21 cellular contexts compared by ENCODE assay signal in the genomic region with DNA sequence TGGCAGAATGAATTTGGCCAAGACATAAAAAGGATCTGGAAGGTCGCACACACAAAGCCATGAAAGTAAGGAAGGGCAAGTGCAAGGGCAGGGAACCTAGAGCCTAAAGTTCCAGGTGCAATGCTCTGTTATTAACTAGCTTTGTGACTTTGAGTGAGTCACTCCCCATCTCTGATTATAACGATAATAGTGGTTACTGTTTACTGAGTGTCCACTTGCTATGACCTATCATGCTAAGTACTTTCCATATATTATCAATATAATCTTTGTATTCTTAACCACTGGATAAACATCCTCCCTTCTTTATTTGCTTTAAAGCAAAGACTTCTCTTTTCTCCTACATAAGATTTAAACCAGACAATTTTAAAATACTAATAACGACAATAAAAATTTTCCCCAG.
"Had no signal": no experiment of that assay in that cellular context is flagged by ENCODE, and none has a peak within 500 bp of the region (broad histone marks: within the 10 kb centered on the region; RNA-seq: fewer than 3 reads in every experiment).

No MANE protein-coding gene starts in this region.

- DNase-seq: activated B cell treated with CpG ODN at 0.5 μM for 24 hours; activated CD4-positive, alpha-beta T cell treated with anti-CD3 and anti-CD28 coated beads for 48 hours; activated CD4-positive, alpha-beta T cell treated with anti-CD3 and anti-CD28 coated beads, Interleukin-2, amount 50 U/mL, for 1 hour; activated CD4-positive, alpha-beta T cell treated with anti-CD3 and anti-CD28 coated beads, Interleukin-2, amount 50 U/mL, for 48 hours; activated CD8-positive, alpha-beta memory T cell treated with anti-CD3 and anti-CD28 coated beads for 24 hours; activated CD8-positive, alpha-beta T cell treated with anti-CD3 and anti-CD28 coated beads for 36 hours; activated effector memory CD4-positive, alpha-beta T cell treated with Interleukin-2 at 50 U/mL for 16 hours; activated gamma-delta T cell treated with Interleukin-2 at 50 U/mL for 16 hours; activated naive CD4-positive, alpha-beta T cell treated with anti-CD3 and anti-CD28 coated beads, Interleukin-2, amount 50 U/mL, for 16 hours; activated naive CD4-positive, alpha-beta T cell treated with Interleukin-2 at 50 U/mL for 16 hours; activated T-cell treated with anti-CD3 and anti-CD28 coated beads, Interleukin-2, amount 50 U/mL, for 4 hours; amniotic stem cell; anterior cingulate cortex; brain microvascular endothelial cell; dorsolateral prefrontal cortex; effector memory CD4-positive, alpha-beta T cell; endodermal cell; foreskin fibroblast; head of caudate nucleus; T1000; WERI-Rb-1 had no signal
